8 cellular contexts compared by ENCODE assay signal in the genomic region with DNA sequence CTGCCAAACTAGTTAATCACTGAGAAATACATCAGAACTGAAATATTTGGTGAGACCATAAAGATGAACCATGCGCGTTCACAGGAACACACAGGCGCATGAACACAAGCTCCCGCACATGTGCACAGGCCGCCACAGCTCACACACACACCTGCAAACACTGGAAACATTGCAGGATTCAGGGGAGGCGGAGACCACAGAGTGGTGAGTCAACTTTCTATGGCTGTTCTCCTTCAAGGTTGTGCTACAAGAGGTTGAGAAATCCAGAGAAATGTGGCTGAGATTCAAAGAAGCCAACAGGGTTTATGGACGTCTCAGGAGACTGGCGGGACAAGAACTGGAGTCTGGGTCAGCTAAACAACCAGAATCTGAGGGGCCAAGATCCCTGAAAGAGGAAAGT. TPM values are rescaled to one million over a fixed set of nuclear protein-coding genes. Genes with fewer than 3 reads are reported as not detected.
DNase-seq lines count a peak whose midpoint lies in the region; TF ChIP-seq lines count a peak whose summit lies in the region.

No MANE protein-coding gene starts in this region.

- intact Hi-C loops in Caco-2 (cut with micrococcal nuclease; ENCODE audit: unreplicated experiment), result no loop called here
- intact Hi-C loops in activated CD4-positive, alpha-beta T cell treated with anti-CD3 and anti-CD28 coated beads, Interleukin-2, amount 10 ng/mL, durations not matched to agents 24 days and 14 days (cut with micrococcal nuclease), result loop anchor here (1.0 to 2.0 kb wide), 2 partner anchors 10 to 17 kb away; a partner anchor contains a TSS
- intact Hi-C loops in prostate gland (cut with DNase I), result no loop called here
- intact Hi-C loops in posterior cingulate gyrus (cut with DNase I), result no loop called here

- H3K27me3 Mint-ChIP-seq in Caco-2 (ENCODE audit: insufficient read depth, unreplicated experiment), result no peaks in the 10 kb centered on the region
- H3K27me3 Mint-ChIP-seq in activated CD4-positive, alpha-beta T cell treated with anti-CD3 and anti-CD28 coated beads, Interleukin-2, amount 10 ng/mL, durations not matched to agents 24 days and 14 days, result no peaks in the 10 kb centered on the region

- no peaks in the 10 kb centered on the region for H3K9me3 Mint-ChIP-seq in Caco-2 (ENCODE audit: unreplicated experiment)
- no peaks in the 10 kb centered on the region for H3K9me3 Mint-ChIP-seq in activated CD4-positive, alpha-beta T cell treated with anti-CD3 and anti-CD28 coated beads, Interleukin-2, amount 10 ng/mL, durations not matched to agents 24 days and 14 days

- no TSS peak for BruUV-seq in Caco-2 (replicated peaks; lab: Mats Ljungman, UMichigan)

- peak overlapping the region; percentile 74 to 83 for H3K27ac ChIP-seq in esophagus (ENCODE audit: low read depth in 2 of 2, low read length in 1 of 2)
- peak overlapping the region in 18 of 21 experiments; percentile 19 to 86 (median 72) for H3K27ac ChIP-seq in skin epidermis
- peak overlapping the region in 1 of 2 donors; percentile 17 for H3K27ac ChIP-seq in prostate gland

- H3K4me1 Mint-ChIP-seq in Caco-2 (ENCODE audit: low read depth, unreplicated experiment), result peaks cover 47% of the 10 kb centered on the region
- H3K4me1 Mint-ChIP-seq in activated CD4-positive, alpha-beta T cell treated with anti-CD3 and anti-CD28 coated beads, Interleukin-2, amount 10 ng/mL, durations not matched to agents 24 days and 14 days, result peaks cover 71% of the 10 kb centered on the region

- POLR2A ChIA-PET in Caco-2 (lab: Charles Lee), result no interaction called here

- 57 to 62% methylated on average over 8 of the region's 8 CpGs for WGBS in esophagus, 2 donors
- 87% methylated on average over 8 of the region's 8 CpGs for WGBS in prostate gland

- peak overlapping the region; percentile 88 for H3K27ac Mint-ChIP-seq in Caco-2 (ENCODE audit: unreplicated experiment)
- H3K27ac Mint-ChIP-seq in activated CD4-positive, alpha-beta T cell treated with anti-CD3 and anti-CD28 coated beads, Interleukin-2, amount 10 ng/mL, durations not matched to agents 24 days and 14 days, result peak overlapping the region; percentile 95

- no peak for TF ChIP-seq POLR2A in prostate gland (IDR thresholded peaks at IDR 0.05)

- peaks cover 35% of the 10 kb centered on the region for H3K4me1 ChIP-seq in Caco-2
- peaks cover 0 to 14% of the 10 kb centered on the region in 2 donors for H3K4me1 ChIP-seq in esophagus (ENCODE audit: control insufficient read depth in 2 of 2, insufficient read depth in 2 of 2, low read length in 1 of 2)
- H3K4me1 ChIP-seq in prostate gland (replicated peaks), result no peaks in the 10 kb centered on the region

- DNase-seq in Caco-2 (peak in 1 of 2 experiments; percentile 49), prostate gland (ENCODE audit: low spot score) (no peak), NCI-H446 treated with DMSO at 0.1 percent for 48 hours (lab: John Stamatoyannopoulos, UW) (no peak), SHP77 treated with DMSO at 0.1 percent for 48 hours (lab: John Stamatoyannopoulos, UW) (no peak), posterior cingulate gyrus (no peak)
- DNase-seq in activated CD4-positive, alpha-beta T cell treated with anti-CD3 and anti-CD28 coated beads, Interleukin-2, amount 10 ng/mL, durations not matched to agents 24 days and 14 days, result peak; percentile 81

- H3K4me3 ChIP-seq in Caco-2 (ENCODE audit: low read depth, low read length) (no peak overlapping the region), esophagus (ENCODE audit: low read depth in 1 of 2, low read length in 2 of 2) (no peak overlapping the region), skin epidermis (no peak overlapping the region), prostate gland (no peak overlapping the region)

- H3K36me3 Mint-ChIP-seq in Caco-2 (ENCODE audit: insufficient read depth, unreplicated experiment), result peaks cover 43% of the 10 kb centered on the region
- H3K36me3 Mint-ChIP-seq in activated CD4-positive, alpha-beta T cell treated with anti-CD3 and anti-CD28 coated beads, Interleukin-2, amount 10 ng/mL, durations not matched to agents 24 days and 14 days (ENCODE audit: low read depth), result peaks cover 49% of the 10 kb centered on the region

- CTCF ChIA-PET in Caco-2 (lab: Charles Lee), result no interaction called here

- peak overlapping the region; percentile 20 for H3K4me3 Mint-ChIP-seq in Caco-2 (ENCODE audit: unreplicated experiment)
- H3K4me3 Mint-ChIP-seq in activated CD4-positive, alpha-beta T cell treated with anti-CD3 and anti-CD28 coated beads, Interleukin-2, amount 10 ng/mL, durations not matched to agents 24 days and 14 days, result peak overlapping the region; percentile 65

- TF ChIP-seq CTCF in Caco-2 (IDR thresholded peaks at IDR 0.05; ENCODE audit: insufficient read depth in 1 of 2, low read depth in 1 of 2, low read length in 1 of 2, severe bottlenecking in 1 of 2, unreplicated experiment in 1 of 2) (no peak), prostate gland (IDR thresholded peaks at IDR 0.05) (no peak)

- H3K27me3 ChIP-seq in Caco-2 (replicated peaks; ENCODE audit: control insufficient read depth, insufficient read depth, low read length) (no peaks in the 10 kb centered on the region), esophagus (ENCODE audit: control insufficient read depth in 1 of 2, insufficient read depth in 2 of 2, low read length in 2 of 2) (no peaks in the 10 kb centered on the region), prostate gland (replicated peaks; ENCODE audit: insufficient read depth) (no peaks in the 10 kb centered on the region)

- H3K36me3 ChIP-seq in Caco-2 (ENCODE audit: control insufficient read depth, insufficient read depth, low read length) (peaks cover 1% of the 10 kb centered on the region; the same call in 1 of the 2 replicates), esophagus (ENCODE audit: control insufficient read depth in 2 of 2, insufficient read depth in 2 of 2, low read length in 1 of 2) (peaks cover 0 to 10% of the 10 kb centered on the region in 2 donors), prostate gland (no peaks in the 10 kb centered on the region)

- 0 out of 2 replicates have a peak, but pooled peaks cover 2% of the 10 kb centered on the region for H3K9me3 ChIP-seq in Caco-2
- no peaks in the 10 kb centered on the region for H3K9me3 ChIP-seq in esophagus (ENCODE audit: control insufficient read depth in 2 of 2, insufficient read depth in 1 of 2, low read depth in 1 of 2, low read length in 1 of 2)
- no peaks in the 10 kb centered on the region for H3K9me3 ChIP-seq in prostate gland

RNA-seq across cellular contexts. Expression of a gene that starts 17.8 kb away (rescaled TPM):
- total RNA-seq in Caco-2 (2022) (55.2 and 59.4 TPM in 2 replicates), prostate gland (10 to 100 TPM; 60.8 to 75.1 TPM)
- total RNA-seq in activated CD4-positive, alpha-beta T cell treated with anti-CD3 and anti-CD28 coated beads, Interleukin-2, amount 10 ng/mL, durations not matched to agents 24 days and 14 days, result 60.3 and 61.3 TPM in 2 replicates
- polyA plus RNA-seq in esophagus, result 10 to 100 TPM; 25.4 to 28.9 TPM

RNA-seq across cellular contexts. Expression of a gene that starts 44.9 kb away (rescaled TPM):
- total RNA-seq in Caco-2 (2022), result 13.2 and 17.6 TPM in 2 replicates
- total RNA-seq in activated CD4-positive, alpha-beta T cell treated with anti-CD3 and anti-CD28 coated beads, Interleukin-2, amount 10 ng/mL, durations not matched to agents 24 days and 14 days, result 13.6 and 13.9 TPM in 2 replicates
- 10 to 100 TPM in 1 of 2 donors, 1 to 10 TPM in 1; 6.0 to 12.5 TPM for polyA plus RNA-seq in esophagus
- total RNA-seq in prostate gland, result 10 to 100 TPM; 14.3 to 35.0 TPM
